ENCODE assay signal across 29 cellular contexts in genomic region chr6:166532302-166532701, GRCh38. TPM values are rescaled to one million over a fixed set of nuclear protein-coding genes. Genes with fewer than 3 reads are reported as not detected.
"Had no signal": no experiment of that assay in that cellular context is flagged by ENCODE, and none has a peak within 500 bp of the region (broad histone marks: within the 10 kb centered on the region; RNA-seq: fewer than 3 reads in every experiment).

No MANE protein-coding gene starts in this region.

- H3K27ac ChIP-seq: body of pancreas, colonic mucosa, esophagus muscularis mucosa, foreskin keratinocyte, gastrocnemius medialis, heart left ventricle had no signal

- H3K9me3 ChIP-seq: body of pancreas, colonic mucosa, esophagus muscularis mucosa, gastrocnemius medialis, heart left ventricle had no signal

- H3K4me1 Mint-ChIP-seq: activated CD4-positive, alpha-beta T cell treated with anti-CD3 and anti-CD28 coated beads for 36 hours; activated CD4-positive, alpha-beta T cell treated with anti-CD3 and anti-CD28 coated beads, Interleukin-2, amount 10 ng/mL, durations not matched to agents 24 days and 14 days; activated CD8-positive, alpha-beta memory T cell treated with anti-CD3 and anti-CD28 coated beads, Interleukin-2, amount 10 ng/mL, durations not matched to agents 7 days and 5 days; activated naive CD4-positive, alpha-beta T cell treated with anti-CD3 and anti-CD28 coated beads, Interleukin-2, amount 10 ng/mL, durations not matched to agents 7 days and 5 days had no signal

- ATAC-seq: activated CD4-positive, alpha-beta T cell treated with anti-CD3 and anti-CD28 coated beads for 36 hours; activated CD8-positive, alpha-beta memory T cell treated with anti-CD3 and anti-CD28 coated beads, Interleukin-2, amount 10 ng/mL, durations not matched to agents 7 days and 5 days; activated CD8-positive, alpha-beta T cell treated with anti-CD3 and anti-CD28 coated beads, Interleukin-2, amount 10 ng/mL, durations not matched to agents 7 days and 5 days; body of pancreas; foreskin keratinocyte; gastrocnemius medialis; heart left ventricle; T-helper 17 cell had no signal

- H3K4me1 ChIP-seq: colonic mucosa, esophagus muscularis mucosa, foreskin keratinocyte, gastrocnemius medialis, heart left ventricle had no signal

- H3K36me3 Mint-ChIP-seq: activated naive CD4-positive, alpha-beta T cell treated with anti-CD3 and anti-CD28 coated beads, Interleukin-2, amount 10 ng/mL, durations not matched to agents 7 days and 5 days had no signal

- H3K27ac Mint-ChIP-seq: activated CD4-positive, alpha-beta memory T cell treated with anti-CD3 and anti-CD28 coated beads for 36 hours; activated CD4-positive, alpha-beta T cell treated with anti-CD3 and anti-CD28 coated beads for 36 hours; activated CD4-positive, alpha-beta T cell treated with anti-CD3 and anti-CD28 coated beads, Interleukin-2, amount 10 ng/mL, durations not matched to agents 24 days and 14 days; activated CD8-positive, alpha-beta memory T cell treated with anti-CD3 and anti-CD28 coated beads, Interleukin-2, amount 10 ng/mL, durations not matched to agents 7 days and 5 days; activated CD8-positive, alpha-beta T cell treated with anti-CD3 and anti-CD28 coated beads, Interleukin-2, amount 10 ng/mL, durations not matched to agents 7 days and 5 days; activated naive CD4-positive, alpha-beta T cell treated with anti-CD3 and anti-CD28 coated beads, Interleukin-2, amount 10 ng/mL, durations not matched to agents 7 days and 5 days; activated naive CD8-positive, alpha-beta T cell; activated T-helper 1 cell treated with anti-CD3 and anti-CD28 coated beads, Interleukin-12 subunit alpha, Interleukin-12 subunit beta, Interleukin-2, Interleukin-4 antibody, amounts not matched to agents 30 ng/mL and 10 ng/mL and 1 ng/mL, durations not matched to agents 14 hours and 24 hours and 36 hours; activated T-helper 2 cell treated with anti-CD3 and anti-CD28 coated beads, Interferon-gamma antibody, Interleukin-2, Interleukin-4, amounts not matched to agents 10 μg/mL and 5 μg/mL and 100 μg/mL, durations not matched to agents 14 hours and 24 hours and 36 hours; T-helper 17 cell had no signal

- H3K27me3 Mint-ChIP-seq: activated CD4-positive, alpha-beta memory T cell treated with anti-CD3 and anti-CD28 coated beads for 36 hours; activated CD4-positive, alpha-beta T cell treated with anti-CD3 and anti-CD28 coated beads for 36 hours; activated CD4-positive, alpha-beta T cell treated with anti-CD3 and anti-CD28 coated beads, Interleukin-2, amount 10 ng/mL, durations not matched to agents 24 days and 14 days; activated CD8-positive, alpha-beta memory T cell treated with anti-CD3 and anti-CD28 coated beads, Interleukin-2, amount 10 ng/mL, durations not matched to agents 7 days and 5 days; activated naive CD8-positive, alpha-beta T cell; T-helper 17 cell had no signal

- H3K4me3 ChIP-seq: body of pancreas, colonic mucosa, esophagus muscularis mucosa, gastrocnemius medialis, heart left ventricle had no signal

- H3K9me3 Mint-ChIP-seq: activated CD4-positive, alpha-beta memory T cell treated with anti-CD3 and anti-CD28 coated beads for 36 hours; activated CD4-positive, alpha-beta T cell treated with anti-CD3 and anti-CD28 coated beads, Interleukin-2, amount 10 ng/mL, durations not matched to agents 24 days and 14 days; activated T-helper 1 cell treated with anti-CD3 and anti-CD28 coated beads, Interleukin-12 subunit alpha, Interleukin-12 subunit beta, Interleukin-2, Interleukin-4 antibody, amounts not matched to agents 30 ng/mL and 10 ng/mL and 1 ng/mL, durations not matched to agents 14 hours and 24 hours and 36 hours; activated T-helper 2 cell treated with anti-CD3 and anti-CD28 coated beads, Interferon-gamma antibody, Interleukin-2, Interleukin-4, amounts not matched to agents 10 μg/mL and 5 μg/mL and 100 μg/mL, durations not matched to agents 14 hours and 24 hours and 36 hours had no signal

- DNase-seq: activated CD4-positive, alpha-beta memory T cell treated with anti-CD3 and anti-CD28 coated beads for 36 hours; activated CD4-positive, alpha-beta T cell treated with anti-CD3 and anti-CD28 coated beads for 36 hours; activated CD4-positive, alpha-beta T cell treated with anti-CD3 and anti-CD28 coated beads, Interleukin-2, amount 10 ng/mL, durations not matched to agents 24 days and 14 days; activated CD4-positive, CD25-positive, alpha-beta regulatory T cell; activated CD4-positive, CD25-positive, alpha-beta regulatory T cell treated with anti-CD3 and anti-CD28 coated beads, Interleukin-2, amount 50 U/mL, for 72 hours; activated CD8-positive, alpha-beta memory T cell treated with anti-CD3 and anti-CD28 coated beads, Interleukin-2, amount 10 ng/mL, durations not matched to agents 7 days and 5 days; activated CD8-positive, alpha-beta memory T cell treated with anti-CD3 and anti-CD28 coated beads, Interleukin-2, amount 50 U/mL, for 4 hours; activated CD8-positive, alpha-beta T cell treated with anti-CD3 and anti-CD28 coated beads, Interleukin-2, amount 10 ng/mL, durations not matched to agents 7 days and 5 days; activated effector memory CD4-positive, alpha-beta T cell treated with anti-CD3 and anti-CD28 coated beads, Interleukin-2, amount 50 U/mL, for 16 hours; activated naive CD4-positive, alpha-beta T cell treated with anti-CD3 and anti-CD28 coated beads, Interleukin-2, amount 10 ng/mL, durations not matched to agents 7 days and 5 days; activated T-cell treated with anti-CD3 and anti-CD28 coated beads, Interleukin-2, amount 50 U/mL, for 1 hour; activated T-cell treated with anti-CD3 and anti-CD28 coated beads, Interleukin-2, amount 50 U/mL, for 48 hours; amniotic stem cell; anterior cingulate cortex; body of pancreas; caudate nucleus; colonic mucosa; effector CD8-positive, alpha-beta T cell; erythroblast; foreskin keratinocyte; gastrocnemius medialis; glutamatergic neuron; heart left ventricle; T-helper 1 cell; T-helper 17 cell had no signal

- H3K27me3 ChIP-seq: body of pancreas, colonic mucosa, esophagus muscularis mucosa, foreskin keratinocyte, gastrocnemius medialis, heart left ventricle had no signal

- H3K36me3 ChIP-seq: colonic mucosa had no signal

- H3K4me3 Mint-ChIP-seq: activated CD4-positive, alpha-beta memory T cell treated with anti-CD3 and anti-CD28 coated beads for 36 hours; activated CD4-positive, alpha-beta T cell treated with anti-CD3 and anti-CD28 coated beads for 36 hours; activated CD4-positive, alpha-beta T cell treated with anti-CD3 and anti-CD28 coated beads, Interleukin-2, amount 10 ng/mL, durations not matched to agents 24 days and 14 days; activated CD8-positive, alpha-beta memory T cell treated with anti-CD3 and anti-CD28 coated beads, Interleukin-2, amount 10 ng/mL, durations not matched to agents 7 days and 5 days; activated CD8-positive, alpha-beta T cell treated with anti-CD3 and anti-CD28 coated beads, Interleukin-2, amount 10 ng/mL, durations not matched to agents 7 days and 5 days; activated naive CD4-positive, alpha-beta T cell treated with anti-CD3 and anti-CD28 coated beads, Interleukin-2, amount 10 ng/mL, durations not matched to agents 7 days and 5 days; activated naive CD8-positive, alpha-beta T cell; activated T-helper 1 cell treated with anti-CD3 and anti-CD28 coated beads, Interleukin-12 subunit alpha, Interleukin-12 subunit beta, Interleukin-2, Interleukin-4 antibody, amounts not matched to agents 30 ng/mL and 10 ng/mL and 1 ng/mL, durations not matched to agents 14 hours and 24 hours and 36 hours; T-helper 17 cell had no signal

RNA-seq across cellular contexts. Expression of gene RAMACL, which starts 54.2 kb away (rescaled TPM):
- total RNA-seq: activated T-helper 2 cell treated with anti-CD3 and anti-CD28 coated beads, Interferon-gamma antibody, Interleukin-2, Interleukin-4, amounts not matched to agents 10 μg/mL and 5 μg/mL and 100 μg/mL, durations not matched to agents 14 hours and 24 hours and 36 hours had no signal
